Comparison of ENCODE assay signal across 1 cellular context in the genomic region with DNA sequence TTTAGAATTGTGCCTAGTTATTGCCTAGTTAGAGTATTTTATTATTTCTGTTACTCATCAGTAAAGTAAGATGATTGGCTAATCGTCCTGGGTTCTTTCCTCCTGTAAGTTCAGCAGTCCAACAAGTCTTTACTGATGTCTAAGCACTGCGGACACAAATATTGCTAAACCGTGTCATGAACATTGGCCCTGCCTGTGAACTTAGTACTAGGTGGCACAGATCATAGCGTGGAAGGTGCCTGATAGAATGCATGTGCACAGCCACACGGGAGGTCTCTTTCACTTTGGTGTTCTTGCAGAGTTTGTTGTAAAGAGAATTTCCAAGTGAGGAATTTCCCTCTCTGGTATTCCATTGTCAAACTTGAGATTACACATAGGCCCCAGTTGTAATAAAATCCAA.
TF ChIP-seq lines count a peak whose summit lies in the region.

No MANE protein-coding gene starts in this region.

TF ChIP-seq in liver, 16 proteins besides CTCF, POLR2A, EP300 and RAD21 (continued from another document):
- TF ChIP-seq, protein P1, sequence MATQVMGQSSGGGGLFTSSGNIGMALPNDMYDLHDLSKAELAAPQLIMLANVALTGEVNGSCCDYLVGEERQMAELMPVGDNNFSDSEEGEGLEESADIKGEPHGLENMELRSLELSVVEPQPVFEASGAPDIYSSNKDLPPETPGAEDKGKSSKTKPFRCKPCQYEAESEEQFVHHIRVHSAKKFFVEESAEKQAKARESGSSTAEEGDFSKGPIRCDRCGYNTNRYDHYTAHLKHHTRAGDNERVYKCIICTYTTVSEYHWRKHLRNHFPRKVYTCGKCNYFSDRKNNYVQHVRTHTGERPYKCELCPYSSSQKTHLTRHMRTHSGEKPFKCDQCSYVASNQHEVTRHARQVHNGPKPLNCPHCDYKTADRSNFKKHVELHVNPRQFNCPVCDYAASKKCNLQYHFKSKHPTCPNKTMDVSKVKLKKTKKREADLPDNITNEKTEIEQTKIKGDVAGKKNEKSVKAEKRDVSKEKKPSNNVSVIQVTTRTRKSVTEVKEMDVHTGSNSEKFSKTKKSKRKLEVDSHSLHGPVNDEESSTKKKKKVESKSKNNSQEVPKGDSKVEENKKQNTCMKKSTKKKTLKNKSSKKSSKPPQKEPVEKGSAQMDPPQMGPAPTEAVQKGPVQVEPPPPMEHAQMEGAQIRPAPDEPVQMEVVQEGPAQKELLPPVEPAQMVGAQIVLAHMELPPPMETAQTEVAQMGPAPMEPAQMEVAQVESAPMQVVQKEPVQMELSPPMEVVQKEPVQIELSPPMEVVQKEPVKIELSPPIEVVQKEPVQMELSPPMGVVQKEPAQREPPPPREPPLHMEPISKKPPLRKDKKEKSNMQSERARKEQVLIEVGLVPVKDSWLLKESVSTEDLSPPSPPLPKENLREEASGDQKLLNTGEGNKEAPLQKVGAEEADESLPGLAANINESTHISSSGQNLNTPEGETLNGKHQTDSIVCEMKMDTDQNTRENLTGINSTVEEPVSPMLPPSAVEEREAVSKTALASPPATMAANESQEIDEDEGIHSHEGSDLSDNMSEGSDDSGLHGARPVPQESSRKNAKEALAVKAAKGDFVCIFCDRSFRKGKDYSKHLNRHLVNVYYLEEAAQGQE (IDR thresholded peaks at IDR 0.05): peak; percentile 83
- TF ChIP-seq NR2F2 (IDR thresholded peaks at IDR 0.05): peak; percentile 74
